Comparison of ENCODE assay signal across 8 cellular contexts in the genomic region with DNA sequence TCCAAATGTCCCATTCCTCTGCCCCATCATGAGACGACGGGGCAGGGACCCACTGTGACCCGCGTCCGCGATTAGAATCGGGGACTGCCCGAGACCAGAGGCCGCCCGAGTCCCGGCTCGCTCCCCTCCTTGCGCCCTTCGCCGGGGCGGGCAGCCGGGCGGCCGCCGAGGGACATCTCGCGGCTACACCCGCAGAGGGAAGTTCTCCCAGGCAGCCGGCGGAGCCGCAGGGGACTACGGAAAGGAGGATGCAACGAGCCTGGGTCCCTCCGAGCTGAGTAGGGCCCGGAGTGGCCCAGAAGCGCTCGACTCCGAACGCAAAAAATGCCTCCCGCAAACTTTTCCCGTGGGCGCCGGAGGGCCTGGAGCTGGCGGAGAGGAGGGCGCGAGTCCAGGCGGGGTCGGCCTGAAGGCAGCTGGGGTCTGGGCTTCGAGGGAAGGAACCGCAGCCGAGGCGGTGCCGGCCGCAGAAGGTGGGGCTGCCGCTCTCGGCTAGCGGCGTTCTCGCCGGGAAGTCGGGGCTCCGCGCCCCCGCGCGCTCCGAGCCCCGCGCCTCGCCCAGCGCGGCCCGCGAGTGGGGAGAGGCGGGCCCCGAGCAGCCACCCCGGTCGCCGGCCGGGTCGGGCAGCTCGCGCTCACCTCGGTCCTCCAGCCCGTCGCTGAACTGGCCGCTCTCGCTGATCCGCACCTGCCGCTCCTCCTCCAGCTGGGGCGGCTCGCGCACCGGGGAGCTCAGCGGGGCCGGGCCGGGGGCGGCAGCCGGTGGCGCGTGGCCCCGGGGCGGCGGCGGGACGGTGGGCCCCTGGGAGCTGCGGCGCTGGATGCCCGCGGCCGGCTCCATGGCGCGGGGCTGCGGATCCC. TPM values are rescaled to one million over a fixed set of nuclear protein-coding genes. Genes with fewer than 3 reads are reported as not detected.
DNase-seq lines count a peak whose midpoint lies in the region; ATAC-seq lines count a peak whose summit lies in the region.

No MANE protein-coding gene starts in this region.

- no peak overlapping the region for H3K9ac ChIP-seq in skeletal muscle satellite cell (ENCODE audit: low read depth, low read length)

- H3K9me3 ChIP-seq in skeletal muscle satellite cell (replicated peaks; ENCODE audit: low read length): no peaks in the 10 kb centered on the region

- POLR2A ChIA-PET in activated CD4-positive, alpha-beta T cell treated with anti-CD3 and anti-CD28 coated beads for 36 hours (lab: Charles Lee): no interaction called here

- peak; percentile 28 for DNase-seq in activated CD4-positive, alpha-beta T cell treated with anti-CD3 and anti-CD28 coated beads for 36 hours
- DNase-seq in activated CD4-positive, alpha-beta T cell treated with anti-CD3 and anti-CD28 coated beads for 4 hours: no peak

- H3K36me3 ChIP-seq in skeletal muscle satellite cell (ENCODE audit: insufficient read depth, low read length): no peaks in the 10 kb centered on the region

- peaks cover 7% of the 10 kb centered on the region for H3K4me1 ChIP-seq in skeletal muscle satellite cell (ENCODE audit: control insufficient read depth, insufficient read depth, low read length)

- ATAC-seq in activated CD4-positive, alpha-beta T cell treated with anti-CD3 and anti-CD28 coated beads for 36 hours: peak; percentile 7
- peak; percentile 39 for ATAC-seq in HG03103 (IDR thresholded peaks at IDR 0.05; ENCODE audit: low read depth, unreplicated experiment)
- ATAC-seq in HG02588 (IDR thresholded peaks at IDR 0.05; ENCODE audit: unreplicated experiment): no peak
- ATAC-seq in HG03196 (IDR thresholded peaks at IDR 0.05; ENCODE audit: unreplicated experiment): no peak

- H3K4me3 Mint-ChIP-seq in activated CD4-positive, alpha-beta T cell treated with anti-CD3 and anti-CD28 coated beads for 36 hours: peak overlapping the region; percentile 53
- H3K4me3 Mint-ChIP-seq in activated naive CD8-positive, alpha-beta T cell: peak overlapping the region; percentile 78

- H3K4me1 Mint-ChIP-seq in activated CD4-positive, alpha-beta T cell treated with anti-CD3 and anti-CD28 coated beads for 36 hours: peaks cover 26% of the 10 kb centered on the region
- peaks cover 30% of the 10 kb centered on the region for H3K4me1 Mint-ChIP-seq in activated naive CD8-positive, alpha-beta T cell (ENCODE audit: low read depth)

- CTCF ChIA-PET in activated CD4-positive, alpha-beta T cell treated with anti-CD3 and anti-CD28 coated beads for 36 hours (lab: Charles Lee): interaction anchor here (1.3 kb wide), 1 partner anchor 56 kb away, joined by 3 read pairs; no protein-coding TSS in a partner anchor

- intact Hi-C loops in activated CD4-positive, alpha-beta T cell treated with anti-CD3 and anti-CD28 coated beads for 36 hours (cut with DNase I, micrococcal nuclease): no loop called here

- H3K36me3 Mint-ChIP-seq in activated CD4-positive, alpha-beta T cell treated with anti-CD3 and anti-CD28 coated beads for 36 hours (ENCODE audit: low read depth): no peaks in the 10 kb centered on the region
- no peaks in the 10 kb centered on the region for H3K36me3 Mint-ChIP-seq in activated naive CD8-positive, alpha-beta T cell

- H3K27ac Mint-ChIP-seq in activated CD4-positive, alpha-beta T cell treated with anti-CD3 and anti-CD28 coated beads for 36 hours: no peak overlapping the region
- H3K27ac Mint-ChIP-seq in activated naive CD8-positive, alpha-beta T cell: no peak overlapping the region

- H3K4me2 ChIP-seq in skeletal muscle satellite cell (ENCODE audit: low read length): peak overlapping the region; percentile 77

- no peaks in the 10 kb centered on the region for H3K9me3 Mint-ChIP-seq in activated CD4-positive, alpha-beta T cell treated with anti-CD3 and anti-CD28 coated beads for 36 hours (ENCODE audit: low read depth)
- H3K9me3 Mint-ChIP-seq in activated naive CD8-positive, alpha-beta T cell (ENCODE audit: low read depth): no peaks in the 10 kb centered on the region

- H3K4me3 ChIP-seq in iPS-11a (ENCODE audit: low read depth, low read length) (peak overlapping the region; percentile 49), skeletal muscle satellite cell (ENCODE audit: low read length) (peak overlapping the region; percentile 57)

- H3K27me3 ChIP-seq in skeletal muscle satellite cell (ENCODE audit: control insufficient read depth, insufficient read depth, low read length): peaks cover 79% of the 10 kb centered on the region

- peaks cover 56% of the 10 kb centered on the region for H3K27me3 Mint-ChIP-seq in activated CD4-positive, alpha-beta T cell treated with anti-CD3 and anti-CD28 coated beads for 36 hours
- peaks cover 35% of the 10 kb centered on the region for H3K27me3 Mint-ChIP-seq in activated naive CD8-positive, alpha-beta T cell

RNA-seq across cellular contexts. Expression of a gene that starts 0.5 kb away (rescaled TPM):
- total RNA-seq in activated CD4-positive, alpha-beta T cell treated with anti-CD3 and anti-CD28 coated beads for 36 hours: under 1 TPM in 1 of 2 experiments, not detected in 1; 0.11 TPM
- not detected in 2 replicates for total RNA-seq in skeletal muscle satellite cell (2012; rRNA removed)

Comparison
In these comparisons a context has a peak if more than half of its experiments do, and no peak if none do; other contexts are left out.
1. ATAC-seq: peak in activated CD4-positive, alpha-beta T cell treated with anti-CD3 and anti-CD28 coated beads for 36 hours (single experiment) and HG03103 (single experiment); none in HG02588 (single experiment) and HG03196 (single experiment).